13 cellular contexts compared by ENCODE assay signal in the genomic region with DNA sequence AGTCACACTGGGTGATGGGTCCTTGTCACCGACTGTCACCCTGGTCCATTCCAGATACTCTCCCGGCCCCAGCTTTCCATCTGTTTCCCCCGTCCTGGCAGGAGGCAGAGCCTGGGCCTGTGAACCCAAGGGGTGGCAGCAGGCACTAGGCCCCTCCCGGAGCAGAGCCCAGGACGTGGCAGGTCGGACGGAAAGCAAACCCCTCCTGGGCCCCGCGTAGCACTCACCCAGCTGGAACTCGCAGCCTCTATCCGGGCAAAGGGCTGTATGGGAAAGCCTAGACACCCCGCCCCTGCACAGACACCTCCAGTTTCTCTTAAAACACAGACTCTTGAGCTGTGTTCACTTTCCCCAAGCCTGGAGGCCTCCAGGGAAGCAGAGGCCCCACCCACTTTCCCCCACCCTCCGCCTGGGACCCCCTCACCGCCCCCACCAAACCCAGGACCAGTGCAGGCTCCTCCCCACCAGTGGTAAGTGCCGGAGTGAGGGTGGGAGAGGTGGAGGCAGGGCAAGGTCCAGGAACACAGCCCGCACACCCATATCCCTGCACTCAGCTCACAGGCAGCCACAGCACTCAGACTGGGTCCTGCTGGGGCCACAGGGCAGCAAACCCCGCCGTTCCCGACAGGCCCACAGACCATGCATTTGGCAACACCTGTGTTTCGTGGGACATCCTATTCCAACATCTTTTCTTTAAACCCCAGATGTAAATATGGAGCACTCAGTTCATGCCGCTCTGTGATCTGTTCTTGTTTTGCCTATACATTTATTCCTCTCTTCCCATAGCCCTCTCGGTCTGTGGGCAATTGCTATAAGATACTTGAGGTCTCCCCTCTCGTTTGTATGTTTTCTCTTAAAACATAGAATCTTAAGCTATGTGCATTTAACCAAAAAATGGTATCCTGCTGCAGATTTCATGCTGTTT.
DNase-seq lines count a peak whose midpoint lies in the region; ATAC-seq, FAIRE-seq and TF ChIP-seq lines count a peak whose summit lies in the region.
"Had no signal": no experiment of that assay in that cellular context is flagged by ENCODE, and none has a peak within 500 bp of the region (broad histone marks: within the 10 kb centered on the region; RNA-seq: fewer than 3 reads in every experiment).

No MANE protein-coding gene starts in this region.

- no peaks in the 10 kb centered on the region for H4K20me1 ChIP-seq in HepG2 (ENCODE audit: insufficient read depth, low read length)

- peak; percentile 54 for DNase-seq in HepG2 (ENCODE audit: low spot score)
- DNase-seq in right lobe of liver: no peak
- DNase-seq in activated T-helper 1 cell treated with anti-CD3 and anti-CD28 coated beads, Interleukin-12 subunit alpha, Interleukin-12 subunit beta, Interleukin-2, Interleukin-4 antibody, amounts not matched to agents 30 ng/mL and 10 ng/mL and 1 ng/mL, durations not matched to agents 14 hours and 24 hours and 36 hours (ENCODE audit: low spot score): no peak
- no peak for DNase-seq in memory B cell (ENCODE audit: low spot score in 2 of 2)
- no peak for DNase-seq in upper lobe of left lung
- no peak for DNase-seq in cerebellar cortex (ENCODE audit: low spot score)
- no peak for DNase-seq in uterus
- DNase-seq: mesendoderm, NCI-H1105 treated with DMSO at 0.1 percent for 48 hours, NCI-H526, SIG-M5 had no signal

- H3K4me3 ChIP-seq in HepG2 (replicated peaks in 1 of 3; ENCODE audit: insufficient read depth in 1 of 3, low read depth in 2 of 3, low read length in 3 of 3): peak overlapping the region; percentile 35 to 71 (median 56)
- no peak overlapping the region for H3K4me3 ChIP-seq in right lobe of liver
- H3K4me3 ChIP-seq in upper lobe of left lung: no peak overlapping the region
- no peak overlapping the region for H3K4me3 ChIP-seq in uterus

- H3K9ac ChIP-seq in HepG2 (ENCODE audit: insufficient read depth, low read depth, low read length): peak overlapping the region; percentile 71

- H3K27ac Mint-ChIP-seq in activated T-helper 1 cell treated with anti-CD3 and anti-CD28 coated beads, Interleukin-12 subunit alpha, Interleukin-12 subunit beta, Interleukin-2, Interleukin-4 antibody, amounts not matched to agents 30 ng/mL and 10 ng/mL and 1 ng/mL, durations not matched to agents 14 hours and 24 hours and 36 hours: peak overlapping the region; percentile 99
- H3K27ac Mint-ChIP-seq in memory B cell: peak overlapping the region; percentile 7

- ATAC-seq in HepG2 (peak; percentile 96), right lobe of liver (no peak), memory B cell (ENCODE audit: low read depth) (no peak), upper lobe of left lung (ENCODE audit: low FRiP score in 2 of 2) (peak in 1 of 2 donors; percentile 30), GM19035 (IDR thresholded peaks at IDR 0.05; ENCODE audit: unreplicated experiment) (no peak)

- H3K9me3 Mint-ChIP-seq in activated T-helper 1 cell treated with anti-CD3 and anti-CD28 coated beads, Interleukin-12 subunit alpha, Interleukin-12 subunit beta, Interleukin-2, Interleukin-4 antibody, amounts not matched to agents 30 ng/mL and 10 ng/mL and 1 ng/mL, durations not matched to agents 14 hours and 24 hours and 36 hours: peaks cover 35% of the 10 kb centered on the region
- H3K9me3 Mint-ChIP-seq in memory B cell: peaks cover 11% of the 10 kb centered on the region

- POLR2A ChIA-PET in HepG2 (lab: Yijun Ruan, JAX): interaction anchor here (0.7 to 1.2 kb wide), 6 partner anchors 65 to 146 kb away, joined by 3 read pairs; no protein-coding TSS in a partner anchor

- no peak for TF ChIP-seq EP300 in HepG2 (IDR thresholded peaks at IDR 0.05; ENCODE audit: low read depth in 2 of 2, low read length in 2 of 2)
- no peak for TF ChIP-seq EP300 in HepG2 (CRISPR knock-in tag; IDR thresholded peaks at IDR 0.05; ENCODE audit: borderline replicate concordance)
- no peak for TF ChIP-seq EP300 in upper lobe of left lung (IDR thresholded peaks at IDR 0.05)

- peak overlapping the region; percentile 90 for H3K4me2 ChIP-seq in HepG2 (ENCODE audit: low read depth, low read length)

- peaks cover 48% of the 10 kb centered on the region for H3K4me1 Mint-ChIP-seq in activated T-helper 1 cell treated with anti-CD3 and anti-CD28 coated beads, Interleukin-12 subunit alpha, Interleukin-12 subunit beta, Interleukin-2, Interleukin-4 antibody, amounts not matched to agents 30 ng/mL and 10 ng/mL and 1 ng/mL, durations not matched to agents 14 hours and 24 hours and 36 hours (ENCODE audit: low read depth)
- peaks cover 6% of the 10 kb centered on the region for H3K4me1 Mint-ChIP-seq in memory B cell

- intact Hi-C loops in HepG2 (cut with micrococcal nuclease; ENCODE audit: unreplicated experiment) (loop anchor here (10.0 kb wide), 1 partner anchor 83 kb away; no protein-coding TSS in a partner anchor), right lobe of liver (cut with DNase I) (no loop called here), uterus (cut with DNase I; ENCODE audit: low total_unique reads) (no loop called here)
- intact Hi-C loops in activated T-helper 1 cell treated with anti-CD3 and anti-CD28 coated beads, Interleukin-12 subunit alpha, Interleukin-12 subunit beta, Interleukin-2, Interleukin-4 antibody, amounts not matched to agents 30 ng/mL and 10 ng/mL and 1 ng/mL, durations not matched to agents 14 hours and 24 hours and 36 hours (cut with micrococcal nuclease): loop anchor here (1.0 to 5.0 kb wide), 3 partner anchors 14 to 96 kb away; no protein-coding TSS in a partner anchor

- TF ChIP-seq CTCF in HepG2 (CRISPR knock-in tag; IDR thresholded peaks at IDR 0.05) (no peak), right lobe of liver (IDR thresholded peaks at IDR 0.05) (no peak), upper lobe of left lung (IDR thresholded peaks at IDR 0.05) (no peak), uterus (IDR thresholded peaks at IDR 0.05) (no peak)

- H3K27me3 ChIP-seq in HepG2 (ENCODE audit: control insufficient read depth in 1 of 2, insufficient read depth in 2 of 2, low read length in 2 of 2) (no peaks in the 10 kb centered on the region), right lobe of liver (no peaks in the 10 kb centered on the region), upper lobe of left lung (no peaks in the 10 kb centered on the region), uterus (no peaks in the 10 kb centered on the region)

- no peak overlapping the region for H2AFZ ChIP-seq in HepG2 (ENCODE audit: low read length)

- FAIRE-seq in HepG2 (lab: Jason Lieb, UNC): peak; percentile 8
- FAIRE-seq: urothelium cell line had no signal

- H3K27ac ChIP-seq in HepG2 (ENCODE audit: extremely low read length, insufficient read depth, low read length) (peak overlapping the region; percentile 92), right lobe of liver (peak overlapping the region in 1 of 3 donors; percentile 40), upper lobe of left lung (peak overlapping the region; percentile 66 to 85 (median 80)), uterus (no peak overlapping the region)

- H3K27me3 Mint-ChIP-seq in activated T-helper 1 cell treated with anti-CD3 and anti-CD28 coated beads, Interleukin-12 subunit alpha, Interleukin-12 subunit beta, Interleukin-2, Interleukin-4 antibody, amounts not matched to agents 30 ng/mL and 10 ng/mL and 1 ng/mL, durations not matched to agents 14 hours and 24 hours and 36 hours (ENCODE audit: insufficient read depth): no peaks in the 10 kb centered on the region
- no peaks in the 10 kb centered on the region for H3K27me3 Mint-ChIP-seq in memory B cell

- H3K4me1 ChIP-seq in HepG2 (ENCODE audit: insufficient read depth, low read length) (peaks cover 33% of the 10 kb centered on the region), right lobe of liver (no peaks in the 10 kb centered on the region), upper lobe of left lung (peaks cover 13 to 26% (median 21%) of the 10 kb centered on the region in 4 donors), uterus (no peaks in the 10 kb centered on the region)

- BruUV-seq in HepG2 (replicated peaks; lab: Mats Ljungman, UMichigan): TSS peak; percentile 79

- H3K9me3 ChIP-seq in HepG2 (ENCODE audit: low read length) (peaks cover 12% of the 10 kb centered on the region), right lobe of liver (peaks cover 0 to 9% (median 0%) of the 10 kb centered on the region in 4 donors), upper lobe of left lung (peaks cover 9 to 13% (median 12%) of the 10 kb centered on the region in 4 donors), uterus (peaks cover 0 to 13% of the 10 kb centered on the region in 2 donors)

- H3K36me3 ChIP-seq in HepG2 (replicated peaks in 1 of 2; ENCODE audit: control insufficient read depth in 1 of 2, insufficient read depth in 2 of 2, low read length in 2 of 2) (peaks cover 0 to 1% of the 10 kb centered on the region in 2 experiments; a peak in 1 of 5 replicates), right lobe of liver (no peaks in the 10 kb centered on the region), upper lobe of left lung (no peaks in the 10 kb centered on the region), uterus (no peaks in the 10 kb centered on the region)

- 8% methylated on average over 14 of the region's 23 CpGs for WGBS in HepG2 (ENCODE audit: low lambda C conversion rate)
- WGBS in right lobe of liver (ENCODE audit: insufficient coverage, low coverage, low lambda C conversion rate, missing lambda C conversion rate): 64% methylated on average over 6 of the region's 23 CpGs
- WGBS in upper lobe of left lung, 2 donors: 68 to 78% methylated on average over 11 to 23 of the region's 23 CpGs

- in situ Hi-C loops in HepG2 (cut with HindIII; ENCODE audit: extremely low pct_ligation_motif_present, low pct_unique_long_range_greater_than_20kb): no loop called here

- peak overlapping the region; percentile 82 for H3K4me3 Mint-ChIP-seq in activated T-helper 1 cell treated with anti-CD3 and anti-CD28 coated beads, Interleukin-12 subunit alpha, Interleukin-12 subunit beta, Interleukin-2, Interleukin-4 antibody, amounts not matched to agents 30 ng/mL and 10 ng/mL and 1 ng/mL, durations not matched to agents 14 hours and 24 hours and 36 hours
- no peak overlapping the region for H3K4me3 Mint-ChIP-seq in memory B cell

- TF ChIP-seq RAD21 in HepG2 (CRISPR knock-in tag; IDR thresholded peaks at IDR 0.05): no peak; the same call in 1 of the 2 replicates

- H3K79me2 ChIP-seq in HepG2 (ENCODE audit: insufficient read depth, low read length): peaks cover 8% of the 10 kb centered on the region

- CTCF ChIA-PET in HepG2 (lab: Yijun Ruan, JAX; ENCODE audit: low intra/inter-chr PET ratio, low total read pairs): no interaction called here

- TF ChIP-seq POLR2A in HepG2 (IDR thresholded peaks at IDR 0.05; ENCODE audit: insufficient read depth in 1 of 2, low read depth in 2 of 2, low read length in 2 of 2) (peak; percentile 50 to 76), right lobe of liver (IDR thresholded peaks at IDR 0.05) (no peak), upper lobe of left lung (IDR thresholded peaks at IDR 0.05) (no peak), uterus (IDR thresholded peaks at IDR 0.05) (no peak)

- H3K36me3 Mint-ChIP-seq in activated T-helper 1 cell treated with anti-CD3 and anti-CD28 coated beads, Interleukin-12 subunit alpha, Interleukin-12 subunit beta, Interleukin-2, Interleukin-4 antibody, amounts not matched to agents 30 ng/mL and 10 ng/mL and 1 ng/mL, durations not matched to agents 14 hours and 24 hours and 36 hours (ENCODE audit: low read depth): peaks cover 23% of the 10 kb centered on the region
- H3K36me3 Mint-ChIP-seq in memory B cell: peaks cover 19% of the 10 kb centered on the region

TF ChIP-seq in HepG2, 621 proteins besides CTCF, POLR2A, EP300 and RAD21 (continues in another document):
- peak; percentile 72; the same call in 1 of the 2 replicates for TF ChIP-seq ZSCAN29 (CRISPR knock-in tag; conservative IDR thresholded peaks at IDR 0.05)

Comparison
In these comparisons a context has a peak if more than half of its experiments do, and no peak if none do; other contexts are left out.
1. H3K4me3 ChIP-seq: peak in HepG2 (3 of 3); none in right lobe of liver (0 of 3), upper lobe of left lung (0 of 4) and uterus (0 of 2).
2. POLR2A ChIP-seq: peak in HepG2 (2 of 2); none in right lobe of liver (single experiment), upper lobe of left lung (0 of 4) and uterus (0 of 2).
3. intact Hi-C loops: an anchor here in HepG2 (10.0 kb wide) and activated T-helper 1 cell treated with anti-CD3 and anti-CD28 coated beads, Interleukin-12 subunit alpha, Interleukin-12 subunit beta, Interleukin-2, Interleukin-4 antibody, amounts not matched to agents 30 ng/mL and 10 ng/mL and 1 ng/mL, durations not matched to agents 14 hours and 24 hours and 36 hours (1.0 to 5.0 kb wide); none called in right lobe of liver and uterus.
4. H3K27ac ChIP-seq: peak in HepG2 (single experiment) and upper lobe of left lung (4 of 4); none in uterus (0 of 2).